10 cellular contexts compared by ENCODE assay signal in the genomic region with DNA sequence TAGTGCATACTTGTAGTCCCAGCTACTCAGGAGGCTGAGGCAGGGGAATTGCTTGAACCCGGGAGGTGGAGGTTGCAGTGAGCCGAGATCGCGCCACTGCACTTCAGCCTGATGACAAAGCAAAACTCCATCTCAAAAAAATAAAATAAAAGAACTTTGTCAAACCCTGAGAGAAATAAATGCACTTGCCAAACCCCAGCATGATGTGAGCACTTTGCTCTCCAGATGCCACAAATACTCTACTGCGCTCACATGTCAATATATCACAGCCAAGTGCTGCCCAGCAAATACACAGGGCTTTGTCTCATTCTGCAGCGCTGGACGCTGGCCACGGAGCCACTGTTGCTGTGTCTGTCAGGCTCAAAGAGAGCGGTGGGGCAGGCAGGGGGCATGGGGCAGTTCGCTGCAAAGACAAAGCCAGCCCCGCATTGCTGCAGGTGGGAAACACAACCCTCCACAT. TPM values are rescaled to one million over a fixed set of nuclear protein-coding genes. Genes with fewer than 3 reads are reported as not detected.
DNase-seq lines count a peak whose midpoint lies in the region; ATAC-seq, FAIRE-seq and TF ChIP-seq lines count a peak whose summit lies in the region.
"Had no signal": no experiment of that assay in that cellular context is flagged by ENCODE, and none has a peak within 500 bp of the region (broad histone marks: within the 10 kb centered on the region; RNA-seq: fewer than 3 reads in every experiment).

No MANE protein-coding gene starts in this region.

- no peak for TF ChIP-seq RAD21 in SK-N-SH (IDR thresholded peaks at IDR 0.05; ENCODE audit: low read length)

- in situ Hi-C loops in ACHN (cut with HindIII; ENCODE audit: low pct_ligation_motif_present, low pct_unique_long_range_greater_than_20kb, low sequenced_read_pairs) = no loop called here

- H3K27me3 ChIP-seq in SK-N-SH (ENCODE audit: insufficient read depth) (no peaks in the 10 kb centered on the region), esophagus (ENCODE audit: control insufficient read depth in 1 of 2, insufficient read depth in 2 of 2, low read length in 2 of 2) (no peaks in the 10 kb centered on the region), upper lobe of right lung (no peaks in the 10 kb centered on the region)

- H3K79me2 ChIP-seq in SK-N-SH (ENCODE audit: insufficient read depth) = no peaks in the 10 kb centered on the region

- no peak overlapping the region for H3K4me3 ChIP-seq in SK-N-SH (ENCODE audit: low read depth in 2 of 2, low read length in 1 of 2)
- H3K4me3 ChIP-seq in esophagus (ENCODE audit: low read depth in 1 of 2, low read length in 2 of 2) = no peak overlapping the region
- H3K4me3 ChIP-seq in upper lobe of right lung = no peak overlapping the region

- CTCF ChIA-PET in SK-N-SH (lab: Yijun Ruan, JAX) = interaction anchor here (0.8 kb wide), 1 partner anchor 77 kb away, joined by 3 read pairs; no protein-coding TSS in a partner anchor

- no peak overlapping the region for H2AFZ ChIP-seq in SK-N-SH (ENCODE audit: low read depth)

- H3F3A ChIP-seq in SK-N-SH (replicated peaks; ENCODE audit: insufficient read depth) = peaks cover 10% of the 10 kb centered on the region

- 95% methylated on average over 11 of the region's 11 CpGs for WGBS in SK-N-SH (ENCODE audit: low lambda C conversion rate)
- 71 to 73% methylated on average over 11 of the region's 11 CpGs for WGBS in esophagus, 2 donors

- DNase-seq in SK-N-SH (no peak), myocyte (ENCODE audit: low read depth) (peak; percentile 17), upper lobe of right lung (no peak), RCC 7860 (ENCODE audit: low spot score) (no peak), ACHN (no peak)
- DNase-seq: activated naive CD4-positive, alpha-beta T cell treated with anti-CD3 and anti-CD28 coated beads for 36 hours; stimulated activated CD4-positive, alpha-beta T cell treated with anti-CD3 and anti-CD28 coated beads, Interleukin-4, amount 100 ng/mL, for 4 hours had no signal

- intact Hi-C loops in upper lobe of right lung (cut with DNase I) = no loop called here

- no peak overlapping the region for H3K9ac ChIP-seq in SK-N-SH

- H3K9me3 ChIP-seq in SK-N-SH (no peaks in the 10 kb centered on the region), esophagus (ENCODE audit: control insufficient read depth in 2 of 2, insufficient read depth in 1 of 2, low read depth in 1 of 2, low read length in 1 of 2) (no peaks in the 10 kb centered on the region), upper lobe of right lung (no peaks in the 10 kb centered on the region)

- TF ChIP-seq EP300 in SK-N-SH (IDR thresholded peaks at IDR 0.05; ENCODE audit: borderline replicate concordance in 1 of 2, low read depth in 1 of 2, low read length in 1 of 2) = no peak

- H3K27ac ChIP-seq in SK-N-SH (ENCODE audit: low read depth in 2 of 2, low read length in 1 of 2) (no peak overlapping the region), esophagus (ENCODE audit: low read depth in 2 of 2, low read length in 1 of 2) (peak overlapping the region; percentile 92 to 99), upper lobe of right lung (no peak overlapping the region)

- no peaks in the 10 kb centered on the region for H4K20me1 ChIP-seq in SK-N-SH (ENCODE audit: insufficient read depth)

- no peaks in the 10 kb centered on the region for H3K36me3 ChIP-seq in SK-N-SH (replicated peaks in 1 of 2; ENCODE audit: control insufficient read depth in 1 of 2, insufficient read depth in 2 of 2, low read length in 1 of 2)
- H3K36me3 ChIP-seq in esophagus (ENCODE audit: control insufficient read depth in 2 of 2, insufficient read depth in 2 of 2, low read length in 1 of 2) = no peaks in the 10 kb centered on the region
- no peaks in the 10 kb centered on the region for H3K36me3 ChIP-seq in upper lobe of right lung

- POLR2A ChIA-PET in SK-N-SH (lab: Yijun Ruan, JAX) = no interaction called here

- ATAC-seq in SK-N-SH treated with all-trans-retinoic acid at 6 μM for 48 hours (no peak; the same call in 2 of the 3 replicates), upper lobe of right lung (peak; percentile 40), GM18520 (IDR thresholded peaks at IDR 0.05; ENCODE audit: unreplicated experiment) (no peak)

- TF ChIP-seq CTCF in SK-N-SH (IDR thresholded peaks at IDR 0.05) = no peak
- no peak for TF ChIP-seq CTCF in upper lobe of right lung (IDR thresholded peaks at IDR 0.05)

- no peak overlapping the region for H3K4me2 ChIP-seq in SK-N-SH

- FAIRE-seq in RCC 7860 (lab: Jason Lieb, UNC) = no peak

- H3K4me1 ChIP-seq in SK-N-SH (ENCODE audit: control insufficient read depth in 1 of 2, insufficient read depth in 2 of 2, low read depth in 1 of 2, low read length in 1 of 2) = peaks cover 3 to 10% of the 10 kb centered on the region in 2 experiments; a peak in 2 of 4 replicates
- peaks cover 5 to 22% of the 10 kb centered on the region in 2 donors for H3K4me1 ChIP-seq in esophagus (ENCODE audit: control insufficient read depth in 2 of 2, insufficient read depth in 2 of 2, low read length in 1 of 2)
- peaks cover 26% of the 10 kb centered on the region for H3K4me1 ChIP-seq in upper lobe of right lung

- no peaks in the 10 kb centered on the region for H3K9me2 ChIP-seq in SK-N-SH

TF ChIP-seq in SK-N-SH treated with all-trans-retinoic acid at 6 μM for 48 hours, 23 proteins besides CTCF, POLR2A, EP300 and RAD21:
- TF ChIP-seq ISL1 (CRISPR knock-in tag; IDR thresholded peaks at IDR 0.05) (peak; percentile 13; the same call in 1 of the 2 replicates), ARNTL (CRISPR knock-in tag; IDR thresholded peaks at IDR 0.05; ENCODE audit: borderline replicate concordance, low read depth) (no peak)
TF ChIP-seq in SK-N-SH treated with all-trans-retinoic acid at 6 μM for 48 hours: peak in this region for 1.

TF ChIP-seq in SK-N-SH, 30 proteins besides CTCF, POLR2A, EP300 and RAD21 (continues in another document):
- no peak for TF ChIP-seq GATA2 (CRISPR knock-in tag; IDR thresholded peaks at IDR 0.05)
- TF ChIP-seq CHD2 (IDR thresholded peaks at IDR 0.05; ENCODE audit: low read length, partially characterized antibody) = no peak
- no peak for TF ChIP-seq FOSL2 (IDR thresholded peaks at IDR 0.05; ENCODE audit: borderline replicate concordance, low read depth)
- TF ChIP-seq TAF1 (IDR thresholded peaks at IDR 0.05; ENCODE audit: borderline replicate concordance, low read depth, low read length) = no peak
- TF ChIP-seq, protein P1, sequence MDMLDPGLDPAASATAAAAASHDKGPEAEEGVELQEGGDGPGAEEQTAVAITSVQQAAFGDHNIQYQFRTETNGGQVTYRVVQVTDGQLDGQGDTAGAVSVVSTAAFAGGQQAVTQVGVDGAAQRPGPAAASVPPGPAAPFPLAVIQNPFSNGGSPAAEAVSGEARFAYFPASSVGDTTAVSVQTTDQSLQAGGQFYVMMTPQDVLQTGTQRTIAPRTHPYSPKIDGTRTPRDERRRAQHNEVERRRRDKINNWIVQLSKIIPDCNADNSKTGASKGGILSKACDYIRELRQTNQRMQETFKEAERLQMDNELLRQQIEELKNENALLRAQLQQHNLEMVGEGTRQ (IDR thresholded peaks at IDR 0.05; ENCODE audit: borderline replicate concordance, low read depth, low read length) = no peak
- no peak for TF ChIP-seq ELF1 (IDR thresholded peaks at IDR 0.05)
- TF ChIP-seq, protein P2, sequence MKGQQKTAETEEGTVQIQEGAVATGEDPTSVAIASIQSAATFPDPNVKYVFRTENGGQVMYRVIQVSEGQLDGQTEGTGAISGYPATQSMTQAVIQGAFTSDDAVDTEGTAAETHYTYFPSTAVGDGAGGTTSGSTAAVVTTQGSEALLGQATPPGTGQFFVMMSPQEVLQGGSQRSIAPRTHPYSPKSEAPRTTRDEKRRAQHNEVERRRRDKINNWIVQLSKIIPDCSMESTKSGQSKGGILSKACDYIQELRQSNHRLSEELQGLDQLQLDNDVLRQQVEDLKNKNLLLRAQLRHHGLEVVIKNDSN (IDR thresholded peaks at IDR 0.05; ENCODE audit: borderline replicate concordance, low read depth) = no peak
- TF ChIP-seq, protein P3, sequence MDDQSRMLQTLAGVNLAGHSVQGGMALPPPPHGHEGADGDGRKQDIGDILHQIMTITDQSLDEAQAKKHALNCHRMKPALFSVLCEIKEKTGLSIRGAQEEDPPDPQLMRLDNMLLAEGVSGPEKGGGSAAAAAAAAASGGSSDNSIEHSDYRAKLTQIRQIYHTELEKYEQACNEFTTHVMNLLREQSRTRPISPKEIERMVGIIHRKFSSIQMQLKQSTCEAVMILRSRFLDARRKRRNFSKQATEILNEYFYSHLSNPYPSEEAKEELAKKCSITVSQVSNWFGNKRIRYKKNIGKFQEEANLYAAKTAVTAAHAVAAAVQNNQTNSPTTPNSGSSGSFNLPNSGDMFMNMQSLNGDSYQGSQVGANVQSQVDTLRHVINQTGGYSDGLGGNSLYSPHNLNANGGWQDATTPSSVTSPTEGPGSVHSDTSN (IDR thresholded peaks at IDR 0.05) = no peak
- no peak for TF ChIP-seq EZH2phosphoT487 (IDR thresholded peaks at IDR 0.05; ENCODE audit: borderline replicate concordance, low read depth)
- TF ChIP-seq MXI1 (IDR thresholded peaks at IDR 0.05; ENCODE audit: low read depth, low read length) = no peak
- no peak for TF ChIP-seq JUND (IDR thresholded peaks at IDR 0.05)
- no peak for TF ChIP-seq SMC3 (IDR thresholded peaks at IDR 0.05; ENCODE audit: low read depth, low read length)
- TF ChIP-seq FOXJ3 (CRISPR knock-in tag; IDR thresholded peaks at IDR 0.05) = no peak

RNA-seq across cellular contexts. Expression of a gene that starts 45.1 kb away (rescaled TPM):
- polyA plus RNA-seq in SK-N-SH (2012; rRNA removed) (57.8 and 62.3 TPM in 2 replicates), esophagus (100 to 1,000 TPM; 168 to 195 TPM)
- 49.7 and 55.0 TPM in 2 replicates for polyA plus RNA-seq in SK-N-SH (2012; cell fraction: cytosol; rRNA removed)
- polyA plus RNA-seq in SK-N-SH (2012; cell fraction: nucleus; rRNA removed) = 78.7 and 115 TPM in 2 replicates
- total RNA-seq in myocyte (141 and 144 TPM in 2 replicates), upper lobe of right lung (819 TPM)
- polyA plus RNA-seq in myocyte (2012) = 151 TPM

Comparison
In these comparisons a context has a peak if more than half of its experiments do, and no peak if none do; other contexts are left out.
1. H3K27ac ChIP-seq: peak in esophagus (2 of 2); none in SK-N-SH (0 of 2) and upper lobe of right lung (single experiment).